In genomic region chr4:36835246-36835645, GRCh38 we compare ENCODE assay signal across 17 cellular contexts.
DNase-seq lines count a peak whose midpoint lies in the region; ATAC-seq, FAIRE-seq and TF ChIP-seq lines count a peak whose summit lies in the region.
"Had no signal": no experiment of that assay in that cellular context is flagged by ENCODE, and none has a peak within 500 bp of the region (broad histone marks: within the 10 kb centered on the region; RNA-seq: fewer than 3 reads in every experiment).

No MANE protein-coding gene starts in this region.

- H3K9ac ChIP-seq in GM12878 (ENCODE audit: control insufficient read depth, insufficient read depth, low read length): no peak overlapping the region

- BruUV-seq in GM12878 (replicated peaks; lab: Mats Ljungman, UMichigan): no TSS peak

- no peaks in the 10 kb centered on the region for H3K36me3 ChIP-seq in GM12878 (ENCODE audit: control insufficient read depth in 2 of 2, insufficient read depth in 2 of 2, low read length in 1 of 2)
- H3K36me3 ChIP-seq: HAP-1 had no signal

- FAIRE-seq in GM12878 (lab: Jason Lieb, UNC): no peak
- no peak for FAIRE-seq in D721Med (lab: Jason Lieb, UNC)
- FAIRE-seq: K562 had no signal

- H3K4me1 ChIP-seq in GM12878 (ENCODE audit: control insufficient read depth, insufficient read depth, low read length): no peaks in the 10 kb centered on the region
- H3K4me1 ChIP-seq: HAP-1 had no signal

- no peak overlapping the region for H3K4me2 ChIP-seq in GM12878 (ENCODE audit: control insufficient read depth, insufficient read depth)

- RAD21 ChIA-PET in GM12878 (lab: Charles Lee; ENCODE audit: unreplicated experiment): interaction anchor here (0.6 kb wide), 1 partner anchor 512 kb away, joined by 3 read pairs; no protein-coding TSS in a partner anchor

- ATAC-seq in GM18858 (IDR thresholded peaks at IDR 0.05; ENCODE audit: unreplicated experiment) (peak; percentile 48), GM21786 (IDR thresholded peaks at IDR 0.05; ENCODE audit: unreplicated experiment) (peak; percentile 38), GM12878 (peak; percentile 89), WTC11 (no peak)
- ATAC-seq: K562, SK-N-SH treated with all-trans-retinoic acid at 6 μM for 48 hours had no signal

- in situ Hi-C loops in Caki2 (cut with HindIII; ENCODE audit: low pct_unique_long_range_greater_than_20kb, low sequenced_read_pairs) (no loop called here), GM12878 (cut with MboI) (no loop called here)

- H3K27ac ChIP-seq in GM12878 (ENCODE audit: control insufficient read depth, insufficient read depth): no peak overlapping the region

- no peak overlapping the region for H2AFZ ChIP-seq in GM12878 (ENCODE audit: control insufficient read depth, low read depth, low read length)

- H3K27me3 Mint-ChIP-seq in WTC11 (ENCODE audit: low read depth): no peaks in the 10 kb centered on the region
- H3K27me3 Mint-ChIP-seq: CD8-positive, alpha-beta memory T cell had no signal

- POLR2A ChIA-PET in GM12878 (lab: Charles Lee) (no interaction called here), WTC11 (lab: Charles Lee) (no interaction called here)

- no peaks in the 10 kb centered on the region for H3K27me3 ChIP-seq in GM12878 (replicated peaks in 1 of 2; ENCODE audit: control insufficient read depth in 2 of 2, insufficient read depth in 2 of 2, low read length in 1 of 2)

- DNase-seq in Caki2 (ENCODE audit: low read depth): peak; percentile 39
- no peak for DNase-seq in GM12878 (ENCODE audit: low read depth, low spot score)
- no peak for DNase-seq in SIG-M5 treated with dmso at 0.1 percent for 504 hours (lab: John Stamatoyannopoulos, UW; ENCODE audit: unreplicated experiment)
- DNase-seq in D721Med (ENCODE audit: insufficient read length, low spot score): no peak
- no peak for DNase-seq in WTC11 (ENCODE audit: low spot score)
- DNase-seq: C1 segment of cervical spinal cord; CD8-positive, alpha-beta memory T cell; DMS79 treated with DMSO at 0.1 percent for 48 hours; NCI-H1092 treated with DMSO at 0.1 percent for 48 hours; NCI-H2081; NCI-H2171 treated with DMSO at 0.1 percent for 48 hours; SHP77 had no signal

- no peak overlapping the region for H3K27ac Mint-ChIP-seq in WTC11
- H3K27ac Mint-ChIP-seq: CD8-positive, alpha-beta memory T cell had no signal

- H3K4me1 Mint-ChIP-seq in WTC11: peaks cover 19% of the 10 kb centered on the region
- H3K4me1 Mint-ChIP-seq: CD8-positive, alpha-beta memory T cell had no signal

- no peaks in the 10 kb centered on the region for H3K9me3 Mint-ChIP-seq in WTC11
- H3K9me3 Mint-ChIP-seq: CD8-positive, alpha-beta memory T cell had no signal

- H3K4me3 ChIP-seq in GM12878: no peak overlapping the region
- H3K4me3 ChIP-seq: HAP-1, K562 had no signal

- H3K79me2 ChIP-seq in GM12878 (ENCODE audit: control insufficient read depth, insufficient read depth, low read length): no peaks in the 10 kb centered on the region

- 0% methylated on average over 4 of the region's 4 CpGs for WGBS in GM12878 (ENCODE audit: insufficient coverage, insufficient replicate concordance, low lambda C conversion rate, missing lambda C conversion rate)

- no peak for TF ChIP-seq RAD21 in GM12878 (IDR thresholded peaks at IDR 0.05; ENCODE audit: insufficient read depth, low read depth, low read length)

- no peaks in the 10 kb centered on the region for H3K36me3 Mint-ChIP-seq in WTC11
- H3K36me3 Mint-ChIP-seq: CD8-positive, alpha-beta memory T cell had no signal

- H3K4me3 Mint-ChIP-seq in WTC11: no peak overlapping the region
- H3K4me3 Mint-ChIP-seq: CD8-positive, alpha-beta memory T cell had no signal

- no peaks in the 10 kb centered on the region for H3K9me3 ChIP-seq in GM12878 (replicated peaks; ENCODE audit: control insufficient read depth, insufficient read depth, low read length)
- H3K9me3 ChIP-seq: HAP-1 had no signal

- TF ChIP-seq POLR2A in GM12878 (IDR thresholded peaks at IDR 0.05; ENCODE audit: low read depth, low read length): no peak

- SMC1A ChIA-PET in GM12878 (lab: Charles Lee; ENCODE audit: uncharacterized antibody, unreplicated experiment): interaction anchor here (0.8 to 1.0 kb wide), 2 partner anchors 12 to 68 kb away, joined by 3 read pairs; no protein-coding TSS in a partner anchor

- CTCF ChIA-PET in GM12878 (lab: Yijun Ruan, JAX) (interaction anchor here (0.7 kb wide), 1 partner anchor 49 kb away, joined by 3 read pairs; no protein-coding TSS in a partner anchor), WTC11 (lab: Charles Lee) (no interaction called here)

- H4K20me1 ChIP-seq in GM12878 (ENCODE audit: control insufficient read depth, insufficient read depth): no peaks in the 10 kb centered on the region

- intact Hi-C loops in GM12878 (cut with micrococcal nuclease; ENCODE audit: unreplicated experiment): no loop called here

- TF ChIP-seq CTCF in GM12878 (IDR thresholded peaks at IDR 0.05 in 2 of 3, conservative IDR thresholded peaks at IDR 0.05 in 1 of 3; ENCODE audit: control insufficient read depth in 2 of 3, extremely low read depth in 1 of 3, insufficient read depth in 1 of 3, low read depth in 3 of 3, low read length in 3 of 3) (no peak), D721Med (IDR thresholded peaks at IDR 0.05; ENCODE audit: insufficient read depth, missing control alignments) (no peak), WTC11 (IDR thresholded peaks at IDR 0.05) (no peak)

- no peak for TF ChIP-seq EP300 in GM12878 (IDR thresholded peaks at IDR 0.05; ENCODE audit: borderline replicate concordance in 1 of 2, control insufficient read depth in 1 of 2, low read depth in 2 of 2, low read length in 2 of 2)

TF ChIP-seq in GM12878, 131 proteins besides CTCF, POLR2A, EP300 and RAD21 (continues in another document):
- TF ChIP-seq IKZF1 (conservative IDR thresholded peaks at IDR 0.05): no peak
- TF ChIP-seq HDAC2 (IDR thresholded peaks at IDR 0.05): no peak
- peak; percentile 11 for TF ChIP-seq BCL3 (IDR thresholded peaks at IDR 0.05; ENCODE audit: borderline replicate concordance, insufficient read depth, low read depth, low read length, poor library complexity, severe bottlenecking)
- TF ChIP-seq RUNX3 (IDR thresholded peaks at IDR 0.05; ENCODE audit: low read length): peak; percentile 27; the same call in 1 of the 2 replicates
- TF ChIP-seq CREM (IDR thresholded peaks at IDR 0.05; ENCODE audit: low read depth): no peak
- TF ChIP-seq RAD51 (IDR thresholded peaks at IDR 0.05): peak; percentile 54
- peak; percentile 48 for TF ChIP-seq PBX3 (IDR thresholded peaks at IDR 0.05; ENCODE audit: insufficient replicate concordance, low read depth, low read length)
- no peak for TF ChIP-seq CBFB (IDR thresholded peaks at IDR 0.05; ENCODE audit: low read depth)
- peak; percentile 60; the same call in 1 of the 2 replicates for TF ChIP-seq ATF7 (IDR thresholded peaks at IDR 0.05; ENCODE audit: low read depth)

TF ChIP-seq in WTC11, 78 proteins besides CTCF, POLR2A, EP300 and RAD21 (continues in another document):
- TF ChIP-seq GTF2I (CRISPR knock-in tag; conservative IDR thresholded peaks at IDR 0.05) (no peak), ZBTB21 (CRISPR knock-in tag; IDR thresholded peaks at IDR 0.05; ENCODE audit: borderline replicate concordance) (no peak), KAT7 (CRISPR knock-in tag; IDR thresholded peaks at IDR 0.05; ENCODE audit: borderline replicate concordance) (no peak), MXD4 (CRISPR knock-in tag; IDR thresholded peaks at IDR 0.05; ENCODE audit: borderline replicate concordance) (no peak), SMAD3 (CRISPR knock-in tag; IDR thresholded peaks at IDR 0.05; ENCODE audit: borderline replicate concordance) (no peak), USF2 (CRISPR knock-in tag; IDR thresholded peaks at IDR 0.05) (no peak), NFYB (CRISPR knock-in tag; conservative IDR thresholded peaks at IDR 0.05; ENCODE audit: low read depth) (no peak), ZNF281 (CRISPR knock-in tag; IDR thresholded peaks at IDR 0.05) (no peak), ZNF396 (CRISPR knock-in tag; IDR thresholded peaks at IDR 0.05; ENCODE audit: borderline replicate concordance) (no peak), IRF2 (CRISPR knock-in tag; IDR thresholded peaks at IDR 0.05; ENCODE audit: borderline replicate concordance, low read depth) (no peak), ZNF232 (CRISPR knock-in tag; IDR thresholded peaks at IDR 0.05) (no peak), ZNF317 (CRISPR knock-in tag; IDR thresholded peaks at IDR 0.05; ENCODE audit: borderline replicate concordance, low read depth) (no peak), HMGA2 (CRISPR knock-in tag; IDR thresholded peaks at IDR 0.05) (no peak), ATF1 (CRISPR knock-in tag; IDR thresholded peaks at IDR 0.05) (no peak), ATF3 (CRISPR knock-in tag; conservative IDR thresholded peaks at IDR 0.05) (no peak), ZNF138 (CRISPR knock-in tag; conservative IDR thresholded peaks at IDR 0.05) (no peak)
